Comparison of ENCODE assay signal across 16 cellular contexts in genomic region chr3:124234852-124235252, GRCh38.
DNase-seq lines count a peak whose midpoint lies in the region; ATAC-seq and TF ChIP-seq lines count a peak whose summit lies in the region.
"Had no signal": no experiment of that assay in that cellular context is flagged by ENCODE, and none has a peak within 500 bp of the region (broad histone marks: within the 10 kb centered on the region; RNA-seq: fewer than 3 reads in every experiment).

No MANE protein-coding gene starts in this region.

- no peak overlapping the region for H3K56ac ChIP-seq in mesendoderm (ENCODE audit: low read length)

- H3K79me1 ChIP-seq in mesendoderm (ENCODE audit: low read length): no peaks in the 10 kb centered on the region

- H3K36me3 Mint-ChIP-seq in effector memory CD8-positive, alpha-beta T cell (ENCODE audit: insufficient read depth): peaks cover 4% of the 10 kb centered on the region
- H3K36me3 Mint-ChIP-seq: CD8-positive, alpha-beta memory T cell had no signal

- H3K27me3 ChIP-seq in right cardiac atrium (ENCODE audit: control insufficient read depth, insufficient read depth) (no peaks in the 10 kb centered on the region), parathyroid adenoma (ENCODE audit: control insufficient read depth, insufficient read depth, low read length) (no peaks in the 10 kb centered on the region), mesendoderm (ENCODE audit: insufficient read depth, low read length, poor library complexity) (no peaks in the 10 kb centered on the region), foreskin keratinocyte (peaks cover 44% of the 10 kb centered on the region)
- H3K27me3 ChIP-seq: BLaER1 had no signal

- peak; percentile 23 for ATAC-seq in esophagus mucosa
- ATAC-seq in right cardiac atrium: peak; percentile 50 to 84
- no peak for ATAC-seq in effector memory CD8-positive, alpha-beta T cell (replicated peaks)
- ATAC-seq in foreskin keratinocyte: no peak

- no peak overlapping the region for H3K18ac ChIP-seq in mesendoderm (ENCODE audit: low read length)

- H3K27me3 Mint-ChIP-seq in effector memory CD8-positive, alpha-beta T cell: peaks cover 38 to 51% of the 10 kb centered on the region in 2 donors

- H2AK5ac ChIP-seq in mesendoderm (ENCODE audit: low read length): no peak overlapping the region

- TF ChIP-seq CTCF in parathyroid adenoma (IDR thresholded peaks at IDR 0.05): no peak
- no peak for TF ChIP-seq CTCF in foreskin keratinocyte (conservative IDR thresholded peaks at IDR 0.05)

- no peak overlapping the region for H3K23ac ChIP-seq in mesendoderm (ENCODE audit: low read length)

- DNase-seq in HT1080 (ENCODE audit: low read depth) (peak; percentile 46), right cardiac atrium (peak; percentile 43 to 66 (median 66)), mesendoderm (no peak), foreskin keratinocyte (no peak), posterior cingulate gyrus (no peak)
- DNase-seq in effector memory CD8-positive, alpha-beta T cell: no peak
- DNase-seq: CD8-positive, alpha-beta memory T cell; DND-41; NCI-H187; NCI-H345; NCI-H748 treated with DMSO at 0.1 percent for 48 hours; OCI-M1 had no signal

- no peak overlapping the region for H3K9ac ChIP-seq in parathyroid adenoma
- H3K9ac ChIP-seq in mesendoderm (ENCODE audit: low read length): no peak overlapping the region
- H3K9ac ChIP-seq: BLaER1 had no signal

- H3K4me1 ChIP-seq in right cardiac atrium (ENCODE audit: control insufficient read depth, insufficient read depth, low read length) (peaks cover 11% of the 10 kb centered on the region), parathyroid adenoma (no peaks in the 10 kb centered on the region), mesendoderm (ENCODE audit: control insufficient read depth, low read depth, low read length) (no peaks in the 10 kb centered on the region), foreskin keratinocyte (no peaks in the 10 kb centered on the region)
- H3K4me1 ChIP-seq: BLaER1, HAP-1 had no signal

- no peak overlapping the region for H3K4me3 ChIP-seq in right cardiac atrium (ENCODE audit: low read length)
- no peak overlapping the region for H3K4me3 ChIP-seq in parathyroid adenoma (ENCODE audit: low read depth, low read length)
- H3K4me3 ChIP-seq in mesendoderm (ENCODE audit: low read length): no peak overlapping the region
- H3K4me3 ChIP-seq: BLaER1, HAP-1 had no signal

- no peak overlapping the region for H2BK15ac ChIP-seq in mesendoderm (replicated peaks; ENCODE audit: low read depth)

- no peak overlapping the region for H4K5ac ChIP-seq in mesendoderm (ENCODE audit: low read length)

- no peak overlapping the region for H3K4ac ChIP-seq in mesendoderm (ENCODE audit: low read depth, low read length)

- H3K27ac ChIP-seq in right cardiac atrium (ENCODE audit: low read length): peak overlapping the region; percentile 25
- peak overlapping the region; percentile 47 for H3K27ac ChIP-seq in parathyroid adenoma
- H3K27ac ChIP-seq in mesendoderm (ENCODE audit: low read depth, low read length): no peak overlapping the region
- no peak overlapping the region for H3K27ac ChIP-seq in foreskin keratinocyte
- H3K27ac ChIP-seq: BLaER1 had no signal

- H2BK120ac ChIP-seq in mesendoderm (ENCODE audit: low read depth, low read length): no peak overlapping the region

- no peak overlapping the region for H3K4me3 Mint-ChIP-seq in effector memory CD8-positive, alpha-beta T cell
- H3K4me3 Mint-ChIP-seq: CD8-positive, alpha-beta memory T cell had no signal

- H3K9me3 Mint-ChIP-seq in effector memory CD8-positive, alpha-beta T cell: peaks cover 0 to 4% of the 10 kb centered on the region in 2 donors

- H3K36me3 ChIP-seq in parathyroid adenoma (ENCODE audit: control insufficient read depth, insufficient read depth, low read length) (no peaks in the 10 kb centered on the region), mesendoderm (ENCODE audit: control insufficient read depth, insufficient read depth, low read length) (no peaks in the 10 kb centered on the region)
- H3K36me3 ChIP-seq: HAP-1 had no signal

- peaks cover 0 to 2% of the 10 kb centered on the region in 2 donors for H3K4me1 Mint-ChIP-seq in effector memory CD8-positive, alpha-beta T cell (ENCODE audit: low read depth in 2 of 2)
- H3K4me1 Mint-ChIP-seq: CD8-positive, alpha-beta memory T cell had no signal

- no peaks in the 10 kb centered on the region for H3K9me3 ChIP-seq in right cardiac atrium (ENCODE audit: control insufficient read depth, low read length)
- H3K9me3 ChIP-seq in parathyroid adenoma (ENCODE audit: control insufficient read depth, low read length): no peaks in the 10 kb centered on the region
- H3K9me3 ChIP-seq: BLaER1, HAP-1 had no signal

- whole genome bisulfite sequencing in right cardiac atrium: 80% methylated on average over 7 of the region's 7 CpGs
- WGBS in mesendoderm (ENCODE audit: extremely low coverage, insufficient coverage, low lambda C conversion rate): no CpG with 5 or more reads among the region's 7 CpGs

- H3K79me2 ChIP-seq in parathyroid adenoma (no peaks in the 10 kb centered on the region), mesendoderm (ENCODE audit: control insufficient read depth, insufficient read depth, low read length) (no peaks in the 10 kb centered on the region)

- H3K4me2 ChIP-seq in parathyroid adenoma (ENCODE audit: low read length): no peak overlapping the region
- no peak overlapping the region for H3K4me2 ChIP-seq in mesendoderm (ENCODE audit: low read length)
- H3K4me2 ChIP-seq: BLaER1 had no signal

- intact Hi-C loops in right cardiac atrium (cut with DNase I): no loop called here
- intact Hi-C loops in posterior cingulate gyrus (cut with DNase I): no loop called here

- H3K27ac Mint-ChIP-seq in effector memory CD8-positive, alpha-beta T cell: no peak overlapping the region
- H3K27ac Mint-ChIP-seq: CD8-positive, alpha-beta memory T cell had no signal

- H4K8ac ChIP-seq in mesendoderm (ENCODE audit: low read depth, low read length): no peak overlapping the region

- H2AFZ ChIP-seq in parathyroid adenoma: no peak overlapping the region

- H2BK5ac ChIP-seq in mesendoderm (ENCODE audit: low read length): no peak overlapping the region

Comparison
In these comparisons a context has a peak if more than half of its experiments do, and no peak if none do; other contexts are left out.
1. DNase-seq: peak in HT1080 (single experiment) and right cardiac atrium (3 of 3); none in mesendoderm (single experiment), effector memory CD8-positive, alpha-beta T cell (0 of 3), foreskin keratinocyte (0 of 2) and posterior cingulate gyrus (0 of 10).
2. ATAC-seq: peak in esophagus mucosa (single experiment) and right cardiac atrium (2 of 2); none in effector memory CD8-positive, alpha-beta T cell (single experiment) and foreskin keratinocyte (single experiment).
3. H3K27ac ChIP-seq: peak in right cardiac atrium (single experiment) and parathyroid adenoma (single experiment); none in mesendoderm (single experiment) and foreskin keratinocyte (single experiment).